In the genomic region with DNA sequence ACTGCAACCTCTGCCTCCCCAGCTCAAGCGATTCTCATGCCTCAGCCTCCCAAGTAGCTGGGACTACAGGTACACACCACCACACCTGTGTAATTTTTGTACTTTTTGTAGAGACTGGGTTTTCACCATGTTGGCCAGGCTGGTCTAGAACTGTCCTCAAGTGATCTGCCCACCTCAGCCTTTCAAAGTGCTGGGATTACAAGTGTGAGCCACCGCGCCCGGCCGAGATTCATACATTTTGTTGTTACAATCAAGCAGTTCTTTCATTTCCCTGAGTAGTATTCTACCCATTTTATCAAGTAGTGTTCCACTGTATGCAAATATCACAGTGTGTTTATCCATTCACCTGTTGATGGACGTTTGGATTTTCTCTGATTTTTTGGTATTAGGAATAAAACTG, we compare ENCODE assay signal across 31 cellular contexts.
"Had no signal": no experiment of that assay in that cellular context is flagged by ENCODE, and none has a peak within 500 bp of the region (broad histone marks: within the 10 kb centered on the region; RNA-seq: fewer than 3 reads in every experiment).

No MANE protein-coding gene starts in this region.

- H3K79me2 ChIP-seq: parathyroid adenoma had no signal

- H3K9me3 Mint-ChIP-seq: natural killer cell; stimulated activated memory B cell treated with anti-CD40 and anti-IgM and Interleukin-4, amounts not matched to agents 10 μg/mL and 1 μg/mL and 100 μg/mL, for 72 hours; stimulated activated naive CD8-positive, alpha-beta T cell treated with anti-CD3 and anti-CD28 coated beads, Interleukin-15, amount 100 ng/mL, for 72 hours; type B pancreatic cell had no signal

- DNase-seq: naive thymus-derived CD4-positive, alpha-beta T cell; natural killer cell; occipital lobe; ovary; posterior cingulate gyrus; psoas muscle; right cardiac atrium; spleen; stimulated activated CD4-positive, alpha-beta T cell treated with anti-CD3 and anti-CD28 coated beads, Interleukin-12 subunit alpha, Interleukin-12 subunit beta, amount 100 ng/mL, for 4 hours; stimulated activated CD4-positive, alpha-beta T cell treated with anti-CD3 and anti-CD28 coated beads, Interleukin-1b, Interleukin-23, amount 100 ng/mL, for 48 hours; stimulated activated CD4-positive, alpha-beta T cell treated with anti-CD3 and anti-CD28 coated beads, Interleukin-4, amount 100 ng/mL, for 1 hour; stimulated activated CD4-positive, alpha-beta T cell treated with anti-CD3 and anti-CD28 coated beads, Interleukin-4, amount 100 ng/mL, for 4 hours; stimulated activated CD8-positive, alpha-beta memory T cell treated with anti-CD3 and anti-CD28 coated beads, Interleukin-4, amount 100 ng/mL, for 48 hours; stimulated activated naive CD4-positive, alpha-beta T cell; stimulated activated naive CD8-positive, alpha-beta T cell treated with anti-CD3 and anti-CD28 coated beads, Interleukin-15, amount 100 ng/mL, for 72 hours; stimulated activated naive CD8-positive, alpha-beta T cell treated with anti-CD3 and anti-CD28 coated beads, Interleukin-15, Interleukin-2, amounts not matched to agents 100 U/mL and 50 U/mL, for 24 hours; substantia nigra; testis; tibial artery; transverse colon; upper lobe of right lung; uterus had no signal

- H3K9ac ChIP-seq: neural progenitor cell, parathyroid adenoma had no signal

- H3K4me2 ChIP-seq: neural progenitor cell, smooth muscle cell had no signal

- H3K27ac Mint-ChIP-seq: natural killer cell; nephron; neural progenitor cell; stimulated activated memory B cell treated with anti-CD40 and anti-IgM and Interleukin-4, amounts not matched to agents 10 μg/mL and 1 μg/mL and 100 μg/mL, for 72 hours; type B pancreatic cell had no signal

- H3K27ac ChIP-seq: neural progenitor cell, ovary, parathyroid adenoma, psoas muscle, skin epidermis, spleen, suprapubic skin, testis, tibial artery, transverse colon, upper lobe of right lung, uterus had no signal

- H3K4me3 Mint-ChIP-seq: naive thymus-derived CD4-positive, alpha-beta T cell; natural killer cell; nephron; neural progenitor cell; stimulated activated memory B cell treated with anti-CD40 and anti-IgM and Interleukin-4, amounts not matched to agents 10 μg/mL and 1 μg/mL and 100 μg/mL, for 72 hours; stimulated activated naive CD8-positive, alpha-beta T cell treated with anti-CD3 and anti-CD28 coated beads, Interleukin-15, amount 100 ng/mL, for 72 hours; type B pancreatic cell had no signal

- H3K27me3 ChIP-seq: ovary, testis, transverse colon, upper lobe of right lung, uterus had no signal

- H3K4me3 ChIP-seq: neural progenitor cell, ovary, psoas muscle, skin epidermis, smooth muscle cell, spleen, suprapubic skin, testis, tibial artery, transverse colon, upper lobe of right lung, uterus had no signal

- H3K27me3 Mint-ChIP-seq: stimulated activated naive CD8-positive, alpha-beta T cell treated with anti-CD3 and anti-CD28 coated beads, Interleukin-15, amount 100 ng/mL, for 72 hours had no signal

- ATAC-seq: naive thymus-derived CD4-positive, alpha-beta T cell; natural killer cell; psoas muscle; right cardiac atrium; sciatic nerve; stimulated activated memory B cell treated with anti-CD40 and anti-IgM and Interleukin-4, amounts not matched to agents 10 μg/mL and 1 μg/mL and 100 μg/mL, for 72 hours; stimulated activated naive CD8-positive, alpha-beta T cell treated with anti-CD3 and anti-CD28 coated beads, Interleukin-15, amount 100 ng/mL, for 72 hours; stimulated activated naive CD8-positive, alpha-beta T cell treated with anti-CD3 and anti-CD28 coated beads, Interleukin-15, Interleukin-2, amounts not matched to agents 100 U/mL and 50 U/mL, for 24 hours; upper lobe of right lung had no signal

- H3K4me1 Mint-ChIP-seq: naive thymus-derived CD4-positive, alpha-beta T cell; natural killer cell; nephron; stimulated activated memory B cell treated with anti-CD40 and anti-IgM and Interleukin-4, amounts not matched to agents 10 μg/mL and 1 μg/mL and 100 μg/mL, for 72 hours; stimulated activated naive CD8-positive, alpha-beta T cell treated with anti-CD3 and anti-CD28 coated beads, Interleukin-15, amount 100 ng/mL, for 72 hours had no signal

- H3K36me3 ChIP-seq: neural progenitor cell, ovary, spleen, suprapubic skin, tibial artery, transverse colon, upper lobe of right lung, uterus had no signal

- H3K4me1 ChIP-seq: neural progenitor cell, parathyroid adenoma, psoas muscle, suprapubic skin, testis, tibial artery, transverse colon, upper lobe of right lung, uterus had no signal

- H3K9me3 ChIP-seq: ovary, psoas muscle, spleen, suprapubic skin, testis, tibial artery, transverse colon, upper lobe of right lung, uterus had no signal

- H3K36me3 Mint-ChIP-seq: naive thymus-derived CD4-positive, alpha-beta T cell; natural killer cell; neural progenitor cell; stimulated activated memory B cell treated with anti-CD40 and anti-IgM and Interleukin-4, amounts not matched to agents 10 μg/mL and 1 μg/mL and 100 μg/mL, for 72 hours; type B pancreatic cell had no signal

- H2AFZ ChIP-seq: neural progenitor cell, parathyroid adenoma had no signal
